In the genomic region with DNA sequence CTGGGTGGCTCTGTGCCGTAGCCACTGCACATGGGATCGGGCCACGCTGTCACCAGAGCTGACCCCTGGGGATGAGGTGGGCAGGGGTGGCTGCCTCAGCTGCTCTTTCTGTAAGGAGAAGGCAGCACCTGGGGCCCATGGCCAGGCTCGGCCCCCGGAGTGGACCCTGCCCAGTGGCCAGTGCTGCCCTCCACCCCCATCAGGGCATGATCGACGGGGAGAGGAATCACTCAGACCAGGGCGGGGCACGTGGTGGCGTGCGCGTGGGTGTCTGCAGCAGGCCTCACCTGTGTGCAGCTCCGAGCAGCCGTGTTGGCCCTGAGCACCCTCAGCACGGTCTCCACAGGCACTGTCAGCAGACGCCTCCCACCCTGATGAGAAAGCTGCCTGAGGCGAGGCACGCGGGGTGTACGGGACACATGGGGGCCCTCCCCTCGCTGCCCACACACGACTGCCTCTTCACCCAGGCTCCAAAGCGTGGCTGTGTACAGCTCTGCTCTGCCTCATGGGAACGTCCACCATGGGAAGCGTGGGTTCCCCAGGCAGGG, we compare ENCODE assay signal across 22 cellular contexts.
"Had no signal": no experiment of that assay in that cellular context is flagged by ENCODE, and none has a peak within 500 bp of the region (broad histone marks: within the 10 kb centered on the region; RNA-seq: fewer than 3 reads in every experiment).

No MANE protein-coding gene starts in this region.

- H3K27ac ChIP-seq: esophagus muscularis mucosa, gastroesophageal sphincter, heart right ventricle, left ventricle myocardium inferior, right atrium auricular region, tibial nerve had no signal

- H3K4me1 ChIP-seq: esophagus muscularis mucosa, gastroesophageal sphincter had no signal

- H3K4me3 ChIP-seq: esophagus muscularis mucosa, gastroesophageal sphincter, heart right ventricle, left ventricle myocardium inferior, right atrium auricular region, tibial nerve had no signal

- DNase-seq: activated B cell treated with CpG ODN at 0.5 μM for 24 hours; activated CD4-positive, alpha-beta memory T cell treated with anti-CD3 and anti-CD28 coated beads for 36 hours; activated CD4-positive, alpha-beta T cell treated with anti-CD3 and anti-CD28 coated beads for 4 hours; activated CD8-positive, alpha-beta memory T cell treated with anti-CD3 and anti-CD28 coated beads, Interleukin-2, amount 10 ng/mL, durations not matched to agents 7 days and 5 days; activated naive CD4-positive, alpha-beta T cell; activated naive CD8-positive, alpha-beta T cell treated with anti-CD3 and anti-CD28 coated beads for 36 hours; amniotic stem cell; effector CD8-positive, alpha-beta T cell; kidney glomerular epithelial cell; mammary epithelial cell; stimulated activated CD4-positive, alpha-beta T cell treated with anti-CD3 and anti-CD28 coated beads, Interleukin-2, amount 100 ng/mL, for 24 hours; stimulated activated naive CD8-positive, alpha-beta T cell treated with anti-CD3 and anti-CD28 coated beads, Interleukin-15, Interleukin-2, amounts not matched to agents 100 U/mL and 50 U/mL, for 24 hours; T-helper 1 cell; T-helper 9 cell had no signal

- H3K27me3 ChIP-seq: esophagus muscularis mucosa, gastroesophageal sphincter, heart right ventricle, right atrium auricular region, tibial nerve had no signal

- FAIRE-seq: endothelial cell of umbilical vein, urothelium cell line had no signal

- H3K9me3 ChIP-seq: esophagus muscularis mucosa, gastroesophageal sphincter, heart right ventricle, left ventricle myocardium inferior, right atrium auricular region, tibial nerve had no signal
